In genomic region chr1:117058810-117059209, GRCh38 we compare ENCODE assay signal across 11 cellular contexts. TPM values are rescaled to one million over a fixed set of nuclear protein-coding genes. Genes with fewer than 3 reads are reported as not detected.
DNase-seq lines count a peak whose midpoint lies in the region; ATAC-seq, FAIRE-seq and TF ChIP-seq lines count a peak whose summit lies in the region.
"Had no signal": no experiment of that assay in that cellular context is flagged by ENCODE, and none has a peak within 500 bp of the region (broad histone marks: within the 10 kb centered on the region; RNA-seq: fewer than 3 reads in every experiment).

No MANE protein-coding gene starts in this region.

- in situ Hi-C loops in HepG2 (cut with HindIII; ENCODE audit: extremely low pct_ligation_motif_present, low pct_unique_long_range_greater_than_20kb): loop anchor here (5.0 to 10.0 kb wide), 2 partner anchors 322 to 474 kb away; no protein-coding TSS in a partner anchor

- TF ChIP-seq POLR2A in HepG2 (IDR thresholded peaks at IDR 0.05; ENCODE audit: insufficient read depth in 1 of 2, low read depth in 2 of 2, low read length in 2 of 2): no peak

- H3K9ac ChIP-seq in SK-N-MC (ENCODE audit: insufficient read length) (peak overlapping the region; percentile 86), HepG2 (ENCODE audit: insufficient read depth, low read depth, low read length) (peak overlapping the region; percentile 71)

- POLR2A ChIA-PET in HepG2 (lab: Yijun Ruan, JAX): no interaction called here

- H3K36me3 Mint-ChIP-seq in Calu3 (ENCODE audit: insufficient read depth, unreplicated experiment): no peaks in the 10 kb centered on the region

- H3K4me3 ChIP-seq in BE2C (ENCODE audit: low read depth, low read length) (peak overlapping the region; percentile 89), HL-60 (replicated peaks; ENCODE audit: insufficient read depth, low read length) (peak overlapping the region; percentile 95), SK-N-MC (peak overlapping the region; percentile 96), HepG2 (replicated peaks in 1 of 3; ENCODE audit: insufficient read depth in 1 of 3, low read depth in 2 of 3, low read length in 3 of 3) (peak overlapping the region; percentile 75 to 90 (median 80))

- intact Hi-C loops in HepG2 (cut with micrococcal nuclease; ENCODE audit: unreplicated experiment) (loop anchor here (10.0 kb wide), 1 partner anchor 244 kb away; no protein-coding TSS in a partner anchor), Calu3 (cut with micrococcal nuclease; ENCODE audit: unreplicated experiment) (loop anchor here (5.0 to 10.0 kb wide), 5 partner anchors 124 to 487 kb away; partner anchors contain the start of gene CD58)

- no peaks in the 10 kb centered on the region for H3K9me3 ChIP-seq in BE2C
- no peaks in the 10 kb centered on the region for H3K9me3 ChIP-seq in SK-N-MC (ENCODE audit: low read depth, low read length)
- no peaks in the 10 kb centered on the region for H3K9me3 ChIP-seq in HepG2 (ENCODE audit: low read length)

- H3K27me3 ChIP-seq in BE2C (no peaks in the 10 kb centered on the region), HL-60 (ENCODE audit: insufficient read depth, poor library complexity, severe bottlenecking) (no peaks in the 10 kb centered on the region), HepG2 (ENCODE audit: control insufficient read depth in 1 of 2, insufficient read depth in 2 of 2, low read length in 2 of 2) (no peaks in the 10 kb centered on the region; a peak in 1 of 5 replicates)

- TF ChIP-seq RAD21 in HepG2 (CRISPR knock-in tag; IDR thresholded peaks at IDR 0.05): no peak

- peak overlapping the region; percentile 18 for H2AFZ ChIP-seq in HepG2 (ENCODE audit: low read length)

- H4K20me1 ChIP-seq in HepG2 (ENCODE audit: insufficient read depth, low read length): no peaks in the 10 kb centered on the region

- CTCF ChIA-PET in HepG2 (lab: Yijun Ruan, JAX; ENCODE audit: low intra/inter-chr PET ratio, low total read pairs): no interaction called here
- CTCF ChIA-PET in Calu3 (lab: Charles Lee): interaction anchor here (0.5 to 0.7 kb wide), 2 partner anchors 190 to 391 kb away, joined by 3 to 4 read pairs; partner anchors contain the start of gene IGSF3

- H3K4me2 ChIP-seq in HepG2 (ENCODE audit: low read depth, low read length): peak overlapping the region; percentile 84

- H3K4me3 Mint-ChIP-seq in Calu3 (ENCODE audit: low read depth, unreplicated experiment): no peak overlapping the region
- H3K4me3 Mint-ChIP-seq: natural killer cell treated with Interleukin-12 subunit alpha and Interleukin-12 subunit beta and Interleukin-15 and Interleukin-18, amount 100 ng/mL, for 72 hours had no signal

- no peaks in the 10 kb centered on the region for H3K4me1 Mint-ChIP-seq in Calu3 (ENCODE audit: low read depth, unreplicated experiment)

- H3K27ac ChIP-seq in HL-60 (replicated peaks) (peak overlapping the region; percentile 92), SK-N-MC (no peak overlapping the region), HepG2 (ENCODE audit: extremely low read length, insufficient read depth, low read length) (peak overlapping the region; percentile 79)

- BruUV-seq in HepG2 (replicated peaks; lab: Mats Ljungman, UMichigan) (TSS peak; percentile 78), Calu3 (replicated peaks; lab: Mats Ljungman, UMichigan) (no TSS peak)

- no peak for ATAC-seq in HepG2
- ATAC-seq in HG03521 (IDR thresholded peaks at IDR 0.05; ENCODE audit: unreplicated experiment): no peak
- no peak for ATAC-seq in GM18502 (IDR thresholded peaks at IDR 0.05; ENCODE audit: poor library complexity, unreplicated experiment)

- DNase-seq in BE2C: no peak
- DNase-seq in HL-60 (ENCODE audit: low read depth in 1 of 2, low spot score in 1 of 2): no peak
- no peak for DNase-seq in SK-N-MC (ENCODE audit: low read depth, low spot score)
- no peak for DNase-seq in HepG2 (ENCODE audit: low spot score)
- DNase-seq in epidermal melanocyte (ENCODE audit: insufficient read length, low spot score): no peak
- no peak for DNase-seq in Calu3
- DNase-seq: NCI-H1436 treated with DMSO at 0.1 percent for 48 hours had no signal

- no peak overlapping the region for H3K27ac Mint-ChIP-seq in Calu3 (ENCODE audit: unreplicated experiment)
- H3K27ac Mint-ChIP-seq: natural killer cell treated with Interleukin-12 subunit alpha and Interleukin-12 subunit beta and Interleukin-15 and Interleukin-18, amount 100 ng/mL, for 72 hours had no signal

- WGBS in HepG2 (ENCODE audit: low lambda C conversion rate): 13% methylated on average over 4 of the region's 4 CpGs

- H3K27me3 Mint-ChIP-seq in Calu3 (ENCODE audit: unreplicated experiment): no peaks in the 10 kb centered on the region
- H3K27me3 Mint-ChIP-seq: natural killer cell treated with Interleukin-12 subunit alpha and Interleukin-12 subunit beta and Interleukin-15 and Interleukin-18, amount 100 ng/mL, for 72 hours had no signal

- TF ChIP-seq EP300 in HepG2 (IDR thresholded peaks at IDR 0.05; ENCODE audit: low read depth in 2 of 2, low read length in 2 of 2) (no peak), HepG2 (CRISPR knock-in tag; IDR thresholded peaks at IDR 0.05; ENCODE audit: borderline replicate concordance) (no peak)

- TF ChIP-seq CTCF in BE2C (IDR thresholded peaks at IDR 0.05; ENCODE audit: low read depth, low read length) (no peak), HL-60 (IDR thresholded peaks at IDR 0.05; ENCODE audit: insufficient read depth, low read length) (no peak), HepG2 (CRISPR knock-in tag; IDR thresholded peaks at IDR 0.05) (no peak), Calu3 (IDR thresholded peaks at IDR 0.05; ENCODE audit: unreplicated experiment) (no peak)

- no peak for FAIRE-seq in HepG2 (lab: Jason Lieb, UNC)
- FAIRE-seq: TTC549 had no signal

- H3K4me1 ChIP-seq in BE2C (no peaks in the 10 kb centered on the region), HepG2 (ENCODE audit: insufficient read depth, low read length) (peaks cover 23% of the 10 kb centered on the region)

- H3K9me3 Mint-ChIP-seq in Calu3 (ENCODE audit: low read depth, unreplicated experiment): no peaks in the 10 kb centered on the region
- H3K9me3 Mint-ChIP-seq: natural killer cell treated with Interleukin-12 subunit alpha and Interleukin-12 subunit beta and Interleukin-15 and Interleukin-18, amount 100 ng/mL, for 72 hours had no signal

- H3K36me3 ChIP-seq in BE2C (no peaks in the 10 kb centered on the region), SK-N-MC (ENCODE audit: insufficient read depth, low read length) (peaks cover 3% of the 10 kb centered on the region; the same call in 1 of the 2 replicates), HepG2 (replicated peaks in 1 of 2; ENCODE audit: control insufficient read depth in 1 of 2, insufficient read depth in 2 of 2, low read length in 2 of 2) (no peaks in the 10 kb centered on the region; a peak in 2 of 5 replicates)

- no peaks in the 10 kb centered on the region for H3K79me2 ChIP-seq in HepG2 (ENCODE audit: insufficient read depth, low read length)

RNA-seq across cellular contexts. Expression of gene TTF2, which starts 1.3 kb away (rescaled TPM):
- 0.91 TPM for polyA plus RNA-seq in BE2C (2012; ENCODE audit: insufficient read depth, insufficient read length, low read depth)
- total RNA-seq in HepG2 (2016; rRNA removed; fragmentation: Illumina TruSeq; extraction: Trizol) (48.9 and 58.0 TPM in 2 replicates), Calu3 (2022) (46.6 and 49.6 TPM in 2 replicates)
- 3.5 and 4.8 TPM in 2 replicates for total RNA-seq in HepG2 (2016; cell fraction: cytosol; rRNA removed; fragmentation: Illumina TruSeq; extraction: Trizol; ENCODE audit: low read depth)
- total RNA-seq in HepG2 (2016; cell fraction: insoluble cytoplasmic fraction; rRNA removed; fragmentation: Illumina TruSeq; extraction: Trizol): 45.2 and 56.7 TPM in 2 replicates
- 6.4 and 10.0 TPM in 2 replicates for total RNA-seq in HepG2 (2016; cell fraction: membrane; rRNA removed; fragmentation: Illumina TruSeq; extraction: Trizol)
- total RNA-seq in HepG2 (2016; cell fraction: nucleus; rRNA removed; fragmentation: Illumina TruSeq; extraction: Trizol): 60.7 and 62.4 TPM in 2 replicates
- 12.7 and 12.8 TPM in 2 replicates for polyA plus RNA-seq in HepG2 (2011; rRNA removed)
- 6.0 and 7.1 TPM in 2 replicates for polyA plus RNA-seq in HepG2 (2011; cell fraction: cytosol; rRNA removed)
- 17.3 and 19.0 TPM in 2 replicates for polyA plus RNA-seq in HepG2 (2011; cell fraction: nucleus; rRNA removed)
- 8.6 and 12.6 TPM in 2 replicates for polyA plus RNA-seq in HepG2 (2012)
- polyA plus RNA-seq in HepG2 (2016; cell fraction: cytosol; fragmentation: Illumina TruSeq; extraction: Trizol; ENCODE audit: low read depth): 1.1 and 1.5 TPM in 2 replicates
- polyA plus RNA-seq in HepG2 (2016; cell fraction: insoluble cytoplasmic fraction; fragmentation: Illumina TruSeq; extraction: Trizol; ENCODE audit: low read depth): 29.5 and 36.3 TPM in 2 replicates
- 2.6 and 3.9 TPM in 2 replicates for polyA plus RNA-seq in HepG2 (2016; cell fraction: membrane; fragmentation: Illumina TruSeq; extraction: Trizol; ENCODE audit: low read depth)
- 56.2 and 63.3 TPM in 2 replicates for polyA plus RNA-seq in HepG2 (2016; cell fraction: nucleus; fragmentation: Illumina TruSeq; extraction: Trizol; ENCODE audit: insufficient read depth, low read depth)
- polyA minus RNA-seq in HepG2 (2011; rRNA and poly(A)+ RNA removed; ENCODE audit: low replicate concordance): 10.8 and 35.1 TPM in 2 replicates
- 8.1 and 9.0 TPM in 2 replicates for polyA minus RNA-seq in HepG2 (2011; cell fraction: cytosol; rRNA and poly(A)+ RNA removed)
- polyA minus RNA-seq in HepG2 (2011; cell fraction: nucleus; rRNA and poly(A)+ RNA removed): 15.7 and 23.4 TPM in 2 replicates

RNA-seq across cellular contexts. Expression of gene CD101, which starts 57.2 kb away (rescaled TPM):
- polyA plus RNA-seq in BE2C (2012; ENCODE audit: insufficient read depth, insufficient read length, low read depth): 0.48 TPM
- total RNA-seq in HepG2 (2016; rRNA removed; fragmentation: Illumina TruSeq; extraction: Trizol) (0.09 TPM in 1 of 2 replicates, not detected in the other), Calu3 (2022) (0.31 and 0.76 TPM in 2 replicates)
- total RNA-seq in HepG2 (2016; cell fraction: cytosol; rRNA removed; fragmentation: Illumina TruSeq; extraction: Trizol; ENCODE audit: low read depth): not detected in 2 replicates
- total RNA-seq in HepG2 (2016; cell fraction: insoluble cytoplasmic fraction; rRNA removed; fragmentation: Illumina TruSeq; extraction: Trizol): not detected in 2 replicates
- total RNA-seq in HepG2 (2016; cell fraction: membrane; rRNA removed; fragmentation: Illumina TruSeq; extraction: Trizol): not detected in 2 replicates
- total RNA-seq in HepG2 (2016; cell fraction: nucleus; rRNA removed; fragmentation: Illumina TruSeq; extraction: Trizol): 0.19 TPM in 1 of 2 replicates, not detected in the other
- 0.05 TPM in 1 of 2 replicates, not detected in the other for polyA plus RNA-seq in HepG2 (2011; rRNA removed)
- polyA plus RNA-seq in HepG2 (2011; cell fraction: cytosol; rRNA removed): not detected in 2 replicates
- 0.03 TPM in 1 of 2 replicates, not detected in the other for polyA plus RNA-seq in HepG2 (2011; cell fraction: nucleus; rRNA removed)
- polyA plus RNA-seq in HepG2 (2012): not detected in 2 replicates
- polyA plus RNA-seq in HepG2 (2016; cell fraction: cytosol; fragmentation: Illumina TruSeq; extraction: Trizol; ENCODE audit: low read depth): not detected in 2 replicates
- polyA plus RNA-seq in HepG2 (2016; cell fraction: insoluble cytoplasmic fraction; fragmentation: Illumina TruSeq; extraction: Trizol; ENCODE audit: low read depth): not detected in 2 replicates
- polyA plus RNA-seq in HepG2 (2016; cell fraction: membrane; fragmentation: Illumina TruSeq; extraction: Trizol; ENCODE audit: low read depth): 0.06 TPM in 1 of 2 replicates, not detected in the other
- polyA plus RNA-seq in HepG2 (2016; cell fraction: nucleus; fragmentation: Illumina TruSeq; extraction: Trizol; ENCODE audit: insufficient read depth, low read depth): 0.28 and 0.67 TPM in 2 replicates
- polyA minus RNA-seq in HepG2 (2011; rRNA and poly(A)+ RNA removed; ENCODE audit: low replicate concordance): 2.0 TPM in 1 of 2 replicates, not detected in the other
- polyA minus RNA-seq in HepG2 (2011; cell fraction: cytosol; rRNA and poly(A)+ RNA removed): not detected in 2 replicates
- 0.25 TPM in 1 of 2 replicates, not detected in the other for polyA minus RNA-seq in HepG2 (2011; cell fraction: nucleus; rRNA and poly(A)+ RNA removed)
